In genomic region chr4:6125103-6125651, GRCh38 we compare ENCODE assay signal across 17 cellular contexts.
DNase-seq lines count a peak whose midpoint lies in the region; ATAC-seq, FAIRE-seq and TF ChIP-seq lines count a peak whose summit lies in the region.
"Had no signal": no experiment of that assay in that cellular context is flagged by ENCODE, and none has a peak within 500 bp of the region (broad histone marks: within the 10 kb centered on the region; RNA-seq: fewer than 3 reads in every experiment).

No MANE protein-coding gene starts in this region.

- H3K4me1 ChIP-seq in H9 (ENCODE audit: insufficient read depth, low read length) (no peaks in the 10 kb centered on the region), H1 (replicated peaks in 1 of 4; ENCODE audit: control insufficient read depth in 3 of 4, insufficient read depth in 4 of 4, low read length in 3 of 4) (peaks cover 0 to 2% (median 1%) of the 10 kb centered on the region in 4 experiments; a peak in 3 of 7 replicates), sigmoid colon (no peaks in the 10 kb centered on the region)

- no peak for TF ChIP-seq RAD21 in H1 (IDR thresholded peaks at IDR 0.05 in 1 of 2, conservative IDR thresholded peaks at IDR 0.05 in 1 of 2; ENCODE audit: low read depth in 2 of 2, low read length in 2 of 2)

- H3K4me2 ChIP-seq in H9 (ENCODE audit: insufficient read depth, insufficient read length, low read length) (no peak overlapping the region), H1 (ENCODE audit: insufficient read depth in 1 of 2, low read depth in 2 of 2, low read length in 2 of 2) (no peak overlapping the region)
- H3K4me2 ChIP-seq: SK-N-SH had no signal

- H4K5ac ChIP-seq in H9 (ENCODE audit: insufficient read length, low read depth, low read length) (no peak overlapping the region), H1 (ENCODE audit: insufficient read length, low read depth, low read length) (no peak overlapping the region)

- H3K79me1 ChIP-seq in H9 (ENCODE audit: insufficient read depth, low read depth, low read length, poor library complexity, severe bottlenecking) (no peaks in the 10 kb centered on the region), H1 (ENCODE audit: low read depth, low read length) (peaks cover 5% of the 10 kb centered on the region)

- H4K8ac ChIP-seq in H9 (replicated peaks; ENCODE audit: insufficient read length, low read depth, low read length) (no peak overlapping the region), H1 (ENCODE audit: extremely low read depth, insufficient read depth, low read length) (peak overlapping the region; percentile 54; the same call in 1 of the 2 replicates)

- H3K14ac ChIP-seq in H9 (ENCODE audit: insufficient read depth, low read length) (no peak overlapping the region), H1 (ENCODE audit: insufficient read length) (no peak overlapping the region)

- H3K4ac ChIP-seq in H9 (ENCODE audit: low read depth, low read length) (no peak overlapping the region), H1 (replicated peaks; ENCODE audit: insufficient read length, low read depth, low read length) (no peak overlapping the region)

- CTCF ChIA-PET in H1 (lab: Charles Lee; ENCODE audit: partially characterized antibody) = interaction anchor here (0.9 to 1.3 kb wide), 2 partner anchors 10 to 127 kb away, joined by 3 to 4 read pairs; no protein-coding TSS in a partner anchor

- H3K27ac ChIP-seq in H9 (ENCODE audit: insufficient read length, low read depth, low read length) (no peak overlapping the region), H1 (ENCODE audit: low read depth, low read length) (no peak overlapping the region), sigmoid colon (no peak overlapping the region)
- H3K27ac ChIP-seq: C4-2B had no signal

- H4K20me1 ChIP-seq in H9 (ENCODE audit: control insufficient read depth, insufficient read depth, insufficient read length) (no peaks in the 10 kb centered on the region), H1 (replicated peaks in 1 of 2; ENCODE audit: control insufficient read depth in 1 of 2, insufficient read depth in 2 of 2, low read length in 2 of 2) (peaks cover 0 to 5% of the 10 kb centered on the region in 2 experiments)

- H2BK120ac ChIP-seq in H9 (ENCODE audit: low read depth, low read length, poor library complexity, severe bottlenecking) (no peak overlapping the region), H1 (replicated peaks; ENCODE audit: low read depth, low read length) (no peak overlapping the region)

- DNase-seq in activated T-cell treated with anti-CD3 and anti-CD28 coated beads, Interleukin-2, amount 50 U/mL, for 24 hours = peak; percentile 15
- DNase-seq in activated T-cell treated with anti-CD3 and anti-CD28 coated beads for 4 hours (no peak), H9 (peak; percentile 22), H1 (ENCODE audit: low read depth in 1 of 2, low spot score in 2 of 2) (no peak), sigmoid colon (peak; percentile 50), omental fat pad (ENCODE audit: low spot score) (no peak)
- no peak for DNase-seq in activated T-helper 1 cell treated with anti-CD3 and anti-CD28 coated beads, Interleukin-12 subunit alpha, Interleukin-12 subunit beta, Interleukin-2, Interleukin-4 antibody, amounts not matched to agents 30 ng/mL and 10 ng/mL and 1 ng/mL, durations not matched to agents 14 hours and 24 hours and 36 hours (ENCODE audit: low spot score)
- DNase-seq: HCEC 1CT, KBM-7, NCI-H1092, NCI-H1694, NCI-H2227 treated with DMSO at 0.1 percent for 48 hours, NCI-H524, SHP77, SK-N-SH had no signal

- H2AK5ac ChIP-seq in H9 (ENCODE audit: insufficient read length, low read length) (no peak overlapping the region), H1 (ENCODE audit: low read depth, low read length) (no peak overlapping the region)

- H3K4me1 Mint-ChIP-seq in activated T-cell treated with anti-CD3 and anti-CD28 coated beads, Interleukin-2, amount 50 U/mL, for 24 hours (ENCODE audit: low read depth) = no peaks in the 10 kb centered on the region
- peaks cover 3 to 5% of the 10 kb centered on the region in 2 experiments; a peak in 3 of 4 replicates for H3K4me1 Mint-ChIP-seq in H9
- H3K4me1 Mint-ChIP-seq in activated T-helper 1 cell treated with anti-CD3 and anti-CD28 coated beads, Interleukin-12 subunit alpha, Interleukin-12 subunit beta, Interleukin-2, Interleukin-4 antibody, amounts not matched to agents 30 ng/mL and 10 ng/mL and 1 ng/mL, durations not matched to agents 14 hours and 24 hours and 36 hours (ENCODE audit: low read depth) = peaks cover 10% of the 10 kb centered on the region

- no peak for ATAC-seq in omental fat pad (ENCODE audit: low FRiP score)
- ATAC-seq: Panc1 had no signal

- H3K27me3 Mint-ChIP-seq in activated T-cell treated with anti-CD3 and anti-CD28 coated beads, Interleukin-2, amount 50 U/mL, for 24 hours = no peaks in the 10 kb centered on the region
- no peaks in the 10 kb centered on the region; the same call in 1 of the 2 replicates for H3K27me3 Mint-ChIP-seq in H9 (ENCODE audit: low read depth)
- H3K27me3 Mint-ChIP-seq in activated T-helper 1 cell treated with anti-CD3 and anti-CD28 coated beads, Interleukin-12 subunit alpha, Interleukin-12 subunit beta, Interleukin-2, Interleukin-4 antibody, amounts not matched to agents 30 ng/mL and 10 ng/mL and 1 ng/mL, durations not matched to agents 14 hours and 24 hours and 36 hours (ENCODE audit: insufficient read depth) = no peaks in the 10 kb centered on the region

- no peaks in the 10 kb centered on the region; a peak in 1 of 8 replicates for H3K36me3 ChIP-seq in H1 (ENCODE audit: control insufficient read depth in 2 of 4, insufficient read depth in 4 of 4, low read length in 3 of 4)
- no peaks in the 10 kb centered on the region for H3K36me3 ChIP-seq in sigmoid colon

- H4K91ac ChIP-seq in H9 (ENCODE audit: insufficient read length, low read depth, low read length) (no peak overlapping the region), H1 (replicated peaks; ENCODE audit: insufficient read length, low read length) (no peak overlapping the region)

- H3K79me2 ChIP-seq in H9 (ENCODE audit: insufficient read depth, low read length) (no peaks in the 10 kb centered on the region), H1 (ENCODE audit: control insufficient read depth in 1 of 2, insufficient read depth in 2 of 2, low read length in 2 of 2) (no peaks in the 10 kb centered on the region)

- H2BK20ac ChIP-seq in H9 (ENCODE audit: low read depth, low read length, poor library complexity, severe bottlenecking) (no peak overlapping the region), H1 (ENCODE audit: low read length) (no peak overlapping the region)

- H3K4me3 Mint-ChIP-seq in activated T-cell treated with anti-CD3 and anti-CD28 coated beads, Interleukin-2, amount 50 U/mL, for 24 hours = no peak overlapping the region
- H3K4me3 Mint-ChIP-seq in H9 = no peak overlapping the region
- H3K4me3 Mint-ChIP-seq in activated T-helper 1 cell treated with anti-CD3 and anti-CD28 coated beads, Interleukin-12 subunit alpha, Interleukin-12 subunit beta, Interleukin-2, Interleukin-4 antibody, amounts not matched to agents 30 ng/mL and 10 ng/mL and 1 ng/mL, durations not matched to agents 14 hours and 24 hours and 36 hours = no peak overlapping the region

- H3K23me2 ChIP-seq in H9 (ENCODE audit: insufficient read length, low read depth, low read length, poor library complexity, severe bottlenecking) (no peaks in the 10 kb centered on the region), H1 (ENCODE audit: low read depth, low read length) (peaks cover 15% of the 10 kb centered on the region; the same call in 1 of the 2 replicates)

- H3K4me3 ChIP-seq in H1 (ENCODE audit: extremely low read depth in 1 of 4, insufficient read depth in 2 of 4, low read depth in 3 of 4, low read length in 4 of 4) (no peak overlapping the region), sigmoid colon (no peak overlapping the region)

- TF ChIP-seq EP300 in H1 (IDR thresholded peaks at IDR 0.05; ENCODE audit: borderline replicate concordance in 1 of 2, low read depth in 2 of 2, low read length in 2 of 2) (no peak), sigmoid colon (IDR thresholded peaks at IDR 0.05) (no peak)

- no CpG with 5 or more reads among the region's 5 CpGs for WGBS in H9 (ENCODE audit: extremely low coverage, insufficient read length, low lambda C conversion rate)
- WGBS in H1 (ENCODE audit: extremely low coverage in 1 of 2, insufficient coverage in 1 of 2, insufficient read length in 1 of 2, insufficient replicate concordance in 2 of 2, low coverage in 1 of 2, low lambda C conversion rate in 2 of 2, missing lambda C conversion rate in 1 of 2), 2 experiments = 71% methylated on average over 4 of the region's 5 CpGs; no CpG with 5 or more reads in 1 of the 2 experiments
- 55 to 62% methylated on average over 5 of the region's 5 CpGs for WGBS in sigmoid colon, 2 donors

- H3K27me3 ChIP-seq in H9 (ENCODE audit: insufficient read depth, low read length) = no peaks in the 10 kb centered on the region
- H3K27me3 ChIP-seq in H1 (replicated peaks in 1 of 4; ENCODE audit: control insufficient read depth in 3 of 4, extremely low read depth in 1 of 4, insufficient read depth in 3 of 4, low read length in 3 of 4) = no peaks in the 10 kb centered on the region
- H3K27me3 ChIP-seq in sigmoid colon = no peaks in the 10 kb centered on the region

- no peak overlapping the region for H3T11ph ChIP-seq in H9 (ENCODE audit: low read length)

- H3K9me3 Mint-ChIP-seq in activated T-cell treated with anti-CD3 and anti-CD28 coated beads, Interleukin-2, amount 50 U/mL, for 24 hours = no peaks in the 10 kb centered on the region
- H3K9me3 Mint-ChIP-seq in H9 = no peaks in the 10 kb centered on the region
- no peaks in the 10 kb centered on the region for H3K9me3 Mint-ChIP-seq in activated T-helper 1 cell treated with anti-CD3 and anti-CD28 coated beads, Interleukin-12 subunit alpha, Interleukin-12 subunit beta, Interleukin-2, Interleukin-4 antibody, amounts not matched to agents 30 ng/mL and 10 ng/mL and 1 ng/mL, durations not matched to agents 14 hours and 24 hours and 36 hours

- intact Hi-C loops in sigmoid colon (cut with DNase I) = no loop called here
- intact Hi-C loops in activated T-helper 1 cell treated with anti-CD3 and anti-CD28 coated beads, Interleukin-12 subunit alpha, Interleukin-12 subunit beta, Interleukin-2, Interleukin-4 antibody, amounts not matched to agents 30 ng/mL and 10 ng/mL and 1 ng/mL, durations not matched to agents 14 hours and 24 hours and 36 hours (cut with micrococcal nuclease) = no loop called here

- TF ChIP-seq POLR2A in H1 (IDR thresholded peaks at IDR 0.05; ENCODE audit: control extremely low read depth in 1 of 2, low read depth in 2 of 2, low read length in 2 of 2) = no peak
- TF ChIP-seq POLR2A in sigmoid colon (IDR thresholded peaks at IDR 0.05) = no peak

- H3K18ac ChIP-seq in H9 (ENCODE audit: insufficient read length, low read depth, low read length) (no peak overlapping the region), H1 (ENCODE audit: extremely low read depth, low read length) (no peak overlapping the region)

- TF ChIP-seq CTCF in H9 (conservative IDR thresholded peaks at IDR 0.05) (no peak), H1 (IDR thresholded peaks at IDR 0.05; ENCODE audit: control extremely low read depth in 1 of 3, insufficient read depth in 1 of 3, low read depth in 1 of 3, low read length in 3 of 3) (no peak), sigmoid colon (IDR thresholded peaks at IDR 0.05) (no peak), omental fat pad (IDR thresholded peaks at IDR 0.05) (no peak)

- no peak overlapping the region for H2BK15ac ChIP-seq in H9 (ENCODE audit: low read depth, low read length)
- no peak overlapping the region for H2BK15ac ChIP-seq in H1 (ENCODE audit: low read length)

- H3K56ac ChIP-seq in H9 (ENCODE audit: insufficient read length, low read depth, low read length) (no peak overlapping the region), H1 (replicated peaks; ENCODE audit: insufficient read length, low read depth, low read length) (peak overlapping the region; percentile 93)

- no peak overlapping the region for H3K9ac ChIP-seq in H9 (ENCODE audit: extremely low read depth, insufficient read length, low read length)
- no peak overlapping the region for H3K9ac ChIP-seq in H1 (replicated peaks in 1 of 4; ENCODE audit: extremely low read depth in 1 of 4, low read depth in 3 of 4, low read length in 3 of 4)
- H3K9ac ChIP-seq: SK-N-SH had no signal

- no peak overlapping the region for H3K23ac ChIP-seq in H9 (ENCODE audit: insufficient read length, low read depth, low read length)
- no peak overlapping the region for H3K23ac ChIP-seq in H1 (ENCODE audit: insufficient read length)

- H3K36me3 Mint-ChIP-seq in activated T-cell treated with anti-CD3 and anti-CD28 coated beads, Interleukin-2, amount 50 U/mL, for 24 hours (ENCODE audit: low read depth) = no peaks in the 10 kb centered on the region
- H3K36me3 Mint-ChIP-seq in H9 (ENCODE audit: insufficient read depth in 1 of 3, low read depth in 3 of 3) = no peaks in the 10 kb centered on the region
- H3K36me3 Mint-ChIP-seq in activated T-helper 1 cell treated with anti-CD3 and anti-CD28 coated beads, Interleukin-12 subunit alpha, Interleukin-12 subunit beta, Interleukin-2, Interleukin-4 antibody, amounts not matched to agents 30 ng/mL and 10 ng/mL and 1 ng/mL, durations not matched to agents 14 hours and 24 hours and 36 hours (ENCODE audit: low read depth) = peaks cover 2% of the 10 kb centered on the region

- no peak overlapping the region for H2BK12ac ChIP-seq in H9 (ENCODE audit: insufficient read length, low read depth, low read length)
- H2BK12ac ChIP-seq in H1 (ENCODE audit: low read depth, low read length) = no peak overlapping the region

- no peak overlapping the region for H2AFZ ChIP-seq in H9 (ENCODE audit: low read length)
- H2AFZ ChIP-seq in H1 (ENCODE audit: low read length) = no peak overlapping the region

- H3K27ac Mint-ChIP-seq in activated T-cell treated with anti-CD3 and anti-CD28 coated beads, Interleukin-2, amount 50 U/mL, for 24 hours = no peak overlapping the region
- H3K27ac Mint-ChIP-seq in H9 = no peak overlapping the region
- no peak overlapping the region for H3K27ac Mint-ChIP-seq in activated T-helper 1 cell treated with anti-CD3 and anti-CD28 coated beads, Interleukin-12 subunit alpha, Interleukin-12 subunit beta, Interleukin-2, Interleukin-4 antibody, amounts not matched to agents 30 ng/mL and 10 ng/mL and 1 ng/mL, durations not matched to agents 14 hours and 24 hours and 36 hours

- FAIRE-seq in H1 (lab: Jason Lieb, UNC) = no peak

- POLR2A ChIA-PET in H1 (lab: Charles Lee; ENCODE audit: partially characterized antibody) = no interaction called here

- no peaks in the 10 kb centered on the region for H3K9me3 ChIP-seq in H9 (ENCODE audit: control insufficient read depth, low read depth, low read length)
- H3K9me3 ChIP-seq in H1 (ENCODE audit: insufficient read depth in 2 of 2, low read depth in 1 of 2, low read length in 1 of 2) = 0 out of 4 replicates have a peak, but pooled peaks cover 0 to 2% of the 10 kb centered on the region in 2 experiments
- H3K9me3 ChIP-seq in sigmoid colon = no peaks in the 10 kb centered on the region
- H3K9me3 ChIP-seq: SK-N-SH had no signal

- H2BK5ac ChIP-seq in H9 (ENCODE audit: insufficient read length, low read length) = no peak overlapping the region
- no peak overlapping the region for H2BK5ac ChIP-seq in H1 (ENCODE audit: low read depth, low read length)

Comparison
In these comparisons a context has a peak if more than half of its experiments do, and no peak if none do; other contexts are left out.
1. DNase-seq: peak in activated T-cell treated with anti-CD3 and anti-CD28 coated beads, Interleukin-2, amount 50 U/mL, for 24 hours (single experiment), H9 (single experiment) and sigmoid colon (single experiment); none in activated T-cell treated with anti-CD3 and anti-CD28 coated beads for 4 hours (single experiment), H1 (0 of 2), omental fat pad (single experiment) and activated T-helper 1 cell treated with anti-CD3 and anti-CD28 coated beads, Interleukin-12 subunit alpha, Interleukin-12 subunit beta, Interleukin-2, Interleukin-4 antibody, amounts not matched to agents 30 ng/mL and 10 ng/mL and 1 ng/mL, durations not matched to agents 14 hours and 24 hours and 36 hours (single experiment).